ENCODE assay signal across 7 cellular contexts in genomic region chr16:80084614-80085013, GRCh38.
A peak's percentile ranks its signal among the peaks of the same experiment; 100 is the strongest.
DNase-seq lines count a peak whose midpoint lies in the region; ATAC-seq and TF ChIP-seq lines count a peak whose summit lies in the region.

No MANE protein-coding gene starts in this region.

- no peaks in the 10 kb centered on the region for H3K27me3 ChIP-seq in transverse colon

- intact Hi-C loops in transverse colon (cut with DNase I; ENCODE audit: low total_unique reads): no loop called here

- H3K9me3 ChIP-seq in transverse colon: no peaks in the 10 kb centered on the region

- no peaks in the 10 kb centered on the region for H3K4me1 ChIP-seq in transverse colon

- in situ Hi-C loops in transverse colon (cut with MboI; ENCODE audit: low pct_ligation_motif_present in 1 of 4, low pct_unique_long_range_greater_than_20kb in 1 of 4, low sequenced_read_pairs in 3 of 4): no loop called here

- no peak for ATAC-seq in GM21526 (IDR thresholded peaks at IDR 0.05; ENCODE audit: low FRiP score, unreplicated experiment)

- WGBS in transverse colon (ENCODE audit: low coverage in 1 of 2), 2 donors: 10 to 33% methylated on average over 2 to 5 of the region's 5 CpGs

- no peak overlapping the region for H3K4me3 ChIP-seq in transverse colon

- DNase-seq in ELR (ENCODE audit: low read depth) (peak; percentile 43), M059J (ENCODE audit: low read depth) (peak; percentile 49), kidney tubule cell (ENCODE audit: low spot score) (peak; percentile 82), transverse colon (peak; percentile 27), GM19238 (ENCODE audit: insufficient read length, low spot score) (no peak)
- peak; percentile 2 for DNase-seq in central memory CD4-positive, alpha-beta T cell

- no peak for TF ChIP-seq EP300 in transverse colon (IDR thresholded peaks at IDR 0.05; ENCODE audit: low read depth)

- no peak overlapping the region for H3K27ac ChIP-seq in transverse colon

- no peak for TF ChIP-seq POLR2A in transverse colon (IDR thresholded peaks at IDR 0.05)

- no peaks in the 10 kb centered on the region for H3K36me3 ChIP-seq in transverse colon

- peak; percentile 44 to 62 (median 52) for TF ChIP-seq CTCF in transverse colon (IDR thresholded peaks at IDR 0.05)
